In the genomic region with DNA sequence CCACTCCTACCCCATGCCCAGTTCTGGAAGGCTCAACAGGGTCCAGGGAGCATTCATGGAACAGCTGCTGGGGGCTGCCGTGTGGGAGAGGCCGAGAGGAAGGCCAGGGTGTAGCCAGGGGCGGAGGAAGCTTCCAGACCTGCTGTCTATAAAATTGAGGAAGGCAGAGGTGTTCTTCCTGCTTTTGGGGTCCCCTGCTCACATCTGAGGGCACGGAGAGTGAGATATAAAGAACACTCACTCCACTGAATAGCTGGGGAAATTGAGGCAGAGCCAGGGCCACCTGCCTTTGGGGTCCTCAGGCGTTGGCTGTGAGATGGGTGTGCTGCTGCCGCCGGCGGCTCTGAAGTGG, we compare ENCODE assay signal across 24 cellular contexts. TPM values are rescaled to one million over a fixed set of nuclear protein-coding genes. Genes with fewer than 3 reads are reported as not detected.
DNase-seq lines count a peak whose midpoint lies in the region; ATAC-seq, FAIRE-seq and TF ChIP-seq lines count a peak whose summit lies in the region.
"Had no signal": no experiment of that assay in that cellular context is flagged by ENCODE, and none has a peak within 500 bp of the region (broad histone marks: within the 10 kb centered on the region; RNA-seq: fewer than 3 reads in every experiment).

No MANE protein-coding gene starts in this region.

- H2AFZ ChIP-seq in parathyroid adenoma, result no peak overlapping the region

- H3K9me3 ChIP-seq in parathyroid adenoma (ENCODE audit: control insufficient read depth, low read length) (no peaks in the 10 kb centered on the region), kidney (ENCODE audit: control insufficient read depth in 1 of 2, low read length in 2 of 2) (no peaks in the 10 kb centered on the region)
- H3K9me3 ChIP-seq: thoracic aorta had no signal

- peaks cover 55% of the 10 kb centered on the region for H3K36me3 Mint-ChIP-seq in dendritic cell treated with granulocyte-macrophage colony-stimulating factor and Interleukin-4, amounts not matched to agents 40 ng/mL and 50 ng/mL, for 4 days (ENCODE audit: low read depth)
- H3K36me3 Mint-ChIP-seq in type B pancreatic cell, result no peaks in the 10 kb centered on the region
- H3K36me3 Mint-ChIP-seq: naive thymus-derived CD4-positive, alpha-beta T cell had no signal

- no peak for ATAC-seq in GM21786 (IDR thresholded peaks at IDR 0.05; ENCODE audit: unreplicated experiment)
- ATAC-seq: activated CD4-positive, alpha-beta T cell treated with anti-CD3 and anti-CD28 coated beads for 36 hours had no signal

- TF ChIP-seq CTCF in parathyroid adenoma (IDR thresholded peaks at IDR 0.05), result no peak
- no peak for TF ChIP-seq CTCF in type B pancreatic cell (conservative IDR thresholded peaks at IDR 0.05)
- TF ChIP-seq CTCF in kidney (IDR thresholded peaks at IDR 0.05; ENCODE audit: borderline replicate concordance, extremely low read depth, insufficient read depth), result no peak

- H3K4me1 Mint-ChIP-seq in dendritic cell treated with granulocyte-macrophage colony-stimulating factor and Interleukin-4, amounts not matched to agents 40 ng/mL and 50 ng/mL, for 4 days (ENCODE audit: low read depth), result peaks cover 100% of the 10 kb centered on the region
- H3K4me1 Mint-ChIP-seq in type B pancreatic cell (ENCODE audit: unreplicated experiment), result peaks cover 13% of the 10 kb centered on the region
- H3K4me1 Mint-ChIP-seq: activated CD4-positive, alpha-beta T cell treated with anti-CD3 and anti-CD28 coated beads for 36 hours; B cell; central memory CD8-positive, alpha-beta T cell had no signal

- no peaks in the 10 kb centered on the region for H3K9me3 Mint-ChIP-seq in dendritic cell treated with granulocyte-macrophage colony-stimulating factor and Interleukin-4, amounts not matched to agents 40 ng/mL and 50 ng/mL, for 4 days
- no peaks in the 10 kb centered on the region for H3K9me3 Mint-ChIP-seq in type B pancreatic cell
- H3K9me3 Mint-ChIP-seq: central memory CD8-positive, alpha-beta T cell; naive thymus-derived CD4-positive, alpha-beta T cell had no signal

- peak overlapping the region; percentile 86 for H3K27ac ChIP-seq in parathyroid adenoma
- no peak overlapping the region for H3K27ac ChIP-seq in kidney (ENCODE audit: low read depth in 2 of 2, low read length in 2 of 2)
- H3K27ac ChIP-seq: thoracic aorta had no signal

- no peaks in the 10 kb centered on the region for H3K27me3 ChIP-seq in parathyroid adenoma (ENCODE audit: control insufficient read depth, insufficient read depth, low read length)

- H3K4me1 ChIP-seq in parathyroid adenoma (peaks cover 75% of the 10 kb centered on the region), kidney (ENCODE audit: control insufficient read depth in 1 of 2, insufficient read depth in 1 of 2, low read depth in 1 of 2, low read length in 2 of 2) (peaks cover 18 to 68% of the 10 kb centered on the region in 2 donors)

- DNase-seq in NCI-H1092 treated with DMSO at 0.1 percent for 48 hours (lab: John Stamatoyannopoulos, UW) (peak; percentile 52), type B pancreatic cell (ENCODE audit: extremely low spot score, unreplicated experiment) (no peak), activated T-cell treated with anti-CD3 and anti-CD28 coated beads for 4 hours (no peak), kidney (no peak)
- DNase-seq: activated CD4-positive, alpha-beta T cell treated with anti-CD3 and anti-CD28 coated beads for 36 hours; activated gamma-delta T cell; effector CD4-positive, alpha-beta T cell; GOT3; Karpas-422; mesenchymal stem cell; naive thymus-derived CD4-positive, alpha-beta T cell; NCI-H2081 treated with DMSO at 0.1 percent for 48 hours; NCI-H510A; SW 1271 had no signal

- peaks cover 40% of the 10 kb centered on the region for H3K79me2 ChIP-seq in parathyroid adenoma

- H3K4me3 Mint-ChIP-seq in dendritic cell treated with granulocyte-macrophage colony-stimulating factor and Interleukin-4, amounts not matched to agents 40 ng/mL and 50 ng/mL, for 4 days, result peak overlapping the region; percentile 49
- no peak overlapping the region for H3K4me3 Mint-ChIP-seq in type B pancreatic cell
- H3K4me3 Mint-ChIP-seq: activated CD4-positive, alpha-beta T cell treated with anti-CD3 and anti-CD28 coated beads for 36 hours; B cell; central memory CD8-positive, alpha-beta T cell; naive thymus-derived CD4-positive, alpha-beta T cell had no signal

- no peaks in the 10 kb centered on the region for H3K36me3 ChIP-seq in parathyroid adenoma (ENCODE audit: control insufficient read depth, insufficient read depth, low read length)
- H3K36me3 ChIP-seq in kidney (ENCODE audit: control insufficient read depth in 1 of 2, insufficient read depth in 2 of 2, low read length in 2 of 2), result no peaks in the 10 kb centered on the region
- H3K36me3 ChIP-seq: thoracic aorta had no signal

- peak overlapping the region; percentile 78 for H3K27ac Mint-ChIP-seq in dendritic cell treated with granulocyte-macrophage colony-stimulating factor and Interleukin-4, amounts not matched to agents 40 ng/mL and 50 ng/mL, for 4 days
- H3K27ac Mint-ChIP-seq in type B pancreatic cell, result peak overlapping the region; percentile 56
- H3K27ac Mint-ChIP-seq: activated CD4-positive, alpha-beta T cell treated with anti-CD3 and anti-CD28 coated beads for 36 hours; B cell; naive thymus-derived CD4-positive, alpha-beta T cell; progenitor cell of endocrine pancreas had no signal

- no peak for FAIRE-seq in kidney (lab: Jason Lieb, UNC)
- FAIRE-seq: D721Med, GM18507, islet of Langerhans had no signal

- intact Hi-C loops in dendritic cell treated with granulocyte-macrophage colony-stimulating factor and Interleukin-4, amounts not matched to agents 40 ng/mL and 50 ng/mL, for 4 days (cut with micrococcal nuclease), result no loop called here
- intact Hi-C loops in kidney (cut with DNase I), result no loop called here

- H3K27me3 Mint-ChIP-seq in dendritic cell treated with granulocyte-macrophage colony-stimulating factor and Interleukin-4, amounts not matched to agents 40 ng/mL and 50 ng/mL, for 4 days, result no peaks in the 10 kb centered on the region
- H3K27me3 Mint-ChIP-seq in type B pancreatic cell, result no peaks in the 10 kb centered on the region
- H3K27me3 Mint-ChIP-seq: activated CD4-positive, alpha-beta T cell treated with anti-CD3 and anti-CD28 coated beads for 36 hours; B cell; central memory CD8-positive, alpha-beta T cell; naive thymus-derived CD4-positive, alpha-beta T cell; progenitor cell of endocrine pancreas had no signal

- H3K9ac ChIP-seq in parathyroid adenoma (no peak overlapping the region), kidney (ENCODE audit: low read length in 2 of 2) (no peak overlapping the region)

- peak overlapping the region; percentile 35 for H3K4me2 ChIP-seq in parathyroid adenoma (ENCODE audit: low read length)

- H3K4me3 ChIP-seq in parathyroid adenoma (ENCODE audit: low read depth, low read length), result no peak overlapping the region
- no peak overlapping the region for H3K4me3 ChIP-seq in kidney (ENCODE audit: low read length in 2 of 2)
- H3K4me3 ChIP-seq: thoracic aorta had no signal

RNA-seq across cellular contexts. Expression of gene RXRA, which starts 32.7 kb away (rescaled TPM):
- total RNA-seq in type B pancreatic cell (ENCODE audit: low replicate concordance) (66.9 and 127 TPM in 2 replicates), kidney (49.5 TPM)
- polyA plus RNA-seq in kidney (ENCODE audit: insufficient read depth, low read depth, low replicate concordance), result 24.0 TPM
